ENCODE assay signal across 9 cellular contexts in the genomic region with DNA sequence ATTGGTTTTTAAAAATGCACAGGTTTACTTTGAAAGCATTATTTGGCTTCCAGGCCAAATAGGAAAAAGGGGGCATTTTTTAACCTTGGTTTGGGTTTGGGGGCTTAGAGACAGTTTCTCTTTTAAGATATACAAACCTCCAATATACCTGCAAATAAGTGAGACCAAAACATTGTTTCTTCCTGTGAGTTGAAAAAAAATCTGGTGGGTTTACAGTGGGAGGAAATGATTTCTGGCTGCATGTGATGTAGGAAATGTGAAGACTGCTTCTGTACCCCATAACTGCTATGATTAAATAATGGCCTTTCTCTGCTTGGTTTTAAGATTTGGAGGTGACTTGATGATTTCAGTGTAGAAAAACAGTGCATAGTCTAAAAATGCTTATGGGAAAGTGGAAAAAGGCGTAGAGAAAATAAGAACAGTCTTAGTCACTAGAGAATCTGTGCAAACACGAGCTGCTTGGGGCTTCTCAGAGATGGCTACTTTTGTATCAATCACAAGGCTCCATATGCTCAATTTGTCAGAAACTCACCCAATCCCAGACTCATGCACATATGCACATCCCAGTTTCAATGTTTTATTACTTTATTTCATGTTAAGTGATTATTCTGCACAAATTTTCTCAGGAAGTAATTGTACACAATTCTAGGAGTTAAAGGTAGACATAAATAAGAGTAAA.
"Had no signal": no experiment of that assay in that cellular context is flagged by ENCODE, and none has a peak within 500 bp of the region (broad histone marks: within the 10 kb centered on the region; RNA-seq: fewer than 3 reads in every experiment).

No MANE protein-coding gene starts in this region.

- H3K9me3 Mint-ChIP-seq: central memory CD8-positive, alpha-beta T cell; neural crest cell had no signal

- H3K27me3 Mint-ChIP-seq: central memory CD8-positive, alpha-beta T cell had no signal

- DNase-seq: adrenal gland; erythroblast; stimulated activated CD4-positive, alpha-beta T cell treated with anti-CD3 and anti-CD28 coated beads, Interleukin-12 subunit alpha, Interleukin-12 subunit beta, amount 100 ng/mL, for 4 hours; stimulated activated naive CD4-positive, alpha-beta T cell treated with Interleukin-2 at 50 U/mL for 16 hours; tibial artery; uterus had no signal

- H3K27ac ChIP-seq: adrenal gland, hepatocyte, tibial artery, uterus had no signal

- H3K4me1 Mint-ChIP-seq: neural crest cell had no signal

- H3K27me3 ChIP-seq: uterus had no signal

- H3K4me3 Mint-ChIP-seq: central memory CD8-positive, alpha-beta T cell; neural crest cell had no signal

- H3K4me3 ChIP-seq: adrenal gland, hepatocyte, tibial artery, uterus had no signal
